ENCODE assay signal across 21 cellular contexts in genomic region chr5:142133382-142134206, GRCh38.
"Had no signal": no experiment of that assay in that cellular context is flagged by ENCODE, and none has a peak within 500 bp of the region (broad histone marks: within the 10 kb centered on the region; RNA-seq: fewer than 3 reads in every experiment).

No MANE protein-coding gene starts in this region.

- H3K4me3 Mint-ChIP-seq: activated naive CD8-positive, alpha-beta T cell treated with anti-CD3 and anti-CD28 coated beads, Interleukin-2, amount 50 U/mL, for 24 hours; nephron had no signal

- H3K27ac ChIP-seq: brain microvascular endothelial cell, foreskin keratinocyte, sigmoid colon, tibial artery, vagina had no signal

- H3K27me3 ChIP-seq: brain microvascular endothelial cell, dorsolateral prefrontal cortex, foreskin keratinocyte, sigmoid colon, tibial artery, vagina had no signal

- H3K4me3 ChIP-seq: dorsolateral prefrontal cortex, sigmoid colon, tibial artery, vagina had no signal

- H3K27me3 Mint-ChIP-seq: activated naive CD8-positive, alpha-beta T cell treated with anti-CD3 and anti-CD28 coated beads, Interleukin-2, amount 50 U/mL, for 24 hours had no signal

- H3K4me1 ChIP-seq: foreskin keratinocyte had no signal

- FAIRE-seq: colon, keratinocyte had no signal

- H3K27ac Mint-ChIP-seq: activated naive CD8-positive, alpha-beta T cell treated with anti-CD3 and anti-CD28 coated beads, Interleukin-2, amount 50 U/mL, for 24 hours; activated T-helper 2 cell treated with anti-CD3 and anti-CD28 coated beads, Interferon-gamma antibody, Interleukin-2, Interleukin-4, amounts not matched to agents 10 μg/mL and 5 μg/mL and 100 μg/mL, durations not matched to agents 14 hours and 24 hours and 36 hours; nephron had no signal

- H3K9me3 Mint-ChIP-seq: activated naive CD8-positive, alpha-beta T cell treated with anti-CD3 and anti-CD28 coated beads, Interleukin-2, amount 50 U/mL, for 24 hours; activated T-helper 2 cell treated with anti-CD3 and anti-CD28 coated beads, Interferon-gamma antibody, Interleukin-2, Interleukin-4, amounts not matched to agents 10 μg/mL and 5 μg/mL and 100 μg/mL, durations not matched to agents 14 hours and 24 hours and 36 hours; nephron had no signal

- H3K9me3 ChIP-seq: sigmoid colon, tibial artery, vagina had no signal

- ATAC-seq: activated naive CD8-positive, alpha-beta T cell treated with anti-CD3 and anti-CD28 coated beads, Interleukin-2, amount 50 U/mL, for 24 hours; foreskin keratinocyte had no signal

- DNase-seq: activated CD4-positive, alpha-beta T cell treated with anti-CD3 and anti-CD28 coated beads, Interleukin-2, amount 50 U/mL, for 48 hours; activated naive CD4-positive, alpha-beta T cell treated with Interleukin-2 at 50 U/mL for 16 hours; activated naive CD8-positive, alpha-beta T cell treated with anti-CD3 and anti-CD28 coated beads, Interleukin-2, amount 50 U/mL, for 24 hours; activated T-cell treated with anti-CD3 and anti-CD28 coated beads for 4 hours; aorta; brain microvascular endothelial cell; central memory CD4-positive, alpha-beta T cell; dorsolateral prefrontal cortex; foreskin keratinocyte; midbrain; nucleus accumbens; sigmoid colon; stimulated activated CD8-positive, alpha-beta memory T cell treated with anti-CD3 and anti-CD28 coated beads, Interleukin-4, amount 100 ng/mL, for 48 hours; stimulated activated naive CD4-positive, alpha-beta T cell; substantia nigra; tibial artery had no signal
